In genomic region chr3:71681224-71681668, GRCh38 we compare ENCODE assay signal across 8 cellular contexts. TPM values are rescaled to one million over a fixed set of nuclear protein-coding genes. Genes with fewer than 3 reads are reported as not detected.
A peak's percentile ranks its signal among the peaks of the same experiment; 100 is the strongest.
DNase-seq lines count a peak whose midpoint lies in the region; ATAC-seq and TF ChIP-seq lines count a peak whose summit lies in the region.

No MANE protein-coding gene starts in this region.

- H3K27ac ChIP-seq in C4-2B, result no peak overlapping the region

- ATAC-seq in GM21390 (IDR thresholded peaks at IDR 0.05; ENCODE audit: unreplicated experiment), result no peak

- DNase-seq in H7, result peak; percentile 49
- peak; percentile 15 for DNase-seq in RPMI8226
- DNase-seq in cardiac fibroblast (ENCODE audit: low read depth in 2 of 2), result peak; percentile 82 to 83
- peak; percentile 43 for DNase-seq in kidney glomerular epithelial cell (lab: John Stamatoyannopoulos, UW)
- peak; percentile 34 to 53 for DNase-seq in stimulated activated CD4-positive, alpha-beta T cell treated with anti-CD3 and anti-CD28 coated beads, Interleukin-2, amount 100 ng/mL, for 24 hours
- no peak for DNase-seq in COLO668 (lab: John Stamatoyannopoulos, UW; ENCODE audit: unreplicated experiment)

- TF ChIP-seq CTCF in C4-2B (conservative IDR thresholded peaks at IDR 0.05) (peak; percentile 87), cardiac fibroblast (IDR thresholded peaks at IDR 0.05; ENCODE audit: low read depth, low read length) (peak; percentile 82)

- no peaks in the 10 kb centered on the region for H3K27me3 ChIP-seq in H7 (ENCODE audit: control insufficient read depth, insufficient read depth, low read length)

- H3K4me3 ChIP-seq in H7 (ENCODE audit: insufficient read depth, low read depth, low read length), result no peak overlapping the region
- no peak overlapping the region for H3K4me3 ChIP-seq in cardiac fibroblast (replicated peaks in 1 of 2; ENCODE audit: low read depth in 2 of 2, low read length in 2 of 2)

- no peaks in the 10 kb centered on the region for H3K36me3 ChIP-seq in H7 (replicated peaks; ENCODE audit: control insufficient read depth, insufficient read depth, low read length)

RNA-seq across cellular contexts. Expression of gene EIF4E3, which starts 44.0 kb away (rescaled TPM):
- 2.5 and 3.4 TPM in 2 replicates for total RNA-seq in H7 (2014; rRNA removed; shearing (Covaris generic))
